1 cellular context compared by ENCODE assay signal in the genomic region with DNA sequence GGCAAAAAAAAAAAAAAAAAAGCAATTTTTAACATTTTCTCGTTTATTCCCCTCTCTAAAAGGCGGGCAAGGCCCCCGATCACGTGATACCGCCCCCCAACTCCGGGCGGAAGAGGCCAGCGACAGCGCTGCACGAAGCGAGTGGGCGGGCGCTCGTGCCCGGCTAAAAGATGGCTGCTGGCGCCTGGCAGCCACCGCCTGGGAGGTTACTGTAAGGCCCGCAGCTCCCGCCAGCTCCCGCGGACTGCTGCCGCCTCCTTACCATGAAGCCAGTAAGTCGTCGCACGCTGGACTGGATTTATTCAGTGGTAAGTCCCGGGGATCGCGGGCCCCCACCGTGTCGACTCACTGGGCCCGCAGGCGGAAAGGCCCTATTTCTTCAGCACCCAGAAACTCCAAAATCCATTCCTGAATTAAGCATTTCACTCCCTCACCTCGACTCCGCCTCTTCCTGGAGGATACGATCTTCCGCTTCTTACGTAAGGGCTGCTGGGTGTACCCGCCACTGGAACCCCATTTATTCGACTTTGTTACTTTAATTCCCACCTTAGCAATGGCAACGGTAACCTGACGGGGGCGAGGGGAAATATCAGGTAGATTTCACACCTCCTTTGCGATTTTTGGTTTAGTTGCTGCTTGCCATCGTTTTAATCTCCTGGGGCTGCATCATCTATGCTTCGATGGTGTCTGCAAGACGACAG.
TF ChIP-seq lines count a peak whose summit lies in the region.

A gene with protein sequence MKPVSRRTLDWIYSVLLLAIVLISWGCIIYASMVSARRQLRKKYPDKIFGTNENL (plus strand): TSS at position 156 of the 701 bp plus-strand sequence. CDS start 108 bp downstream, at position 264.
A gene (minus strand): TSS at position 415 of the 701 bp plus-strand sequence. CDS start 150 bp downstream, at position 265.

TF ChIP-seq in HepG2, 621 proteins besides CTCF, POLR2A, EP300 and RAD21 (continued from another document and continues in another):
- TF ChIP-seq, protein P1, sequence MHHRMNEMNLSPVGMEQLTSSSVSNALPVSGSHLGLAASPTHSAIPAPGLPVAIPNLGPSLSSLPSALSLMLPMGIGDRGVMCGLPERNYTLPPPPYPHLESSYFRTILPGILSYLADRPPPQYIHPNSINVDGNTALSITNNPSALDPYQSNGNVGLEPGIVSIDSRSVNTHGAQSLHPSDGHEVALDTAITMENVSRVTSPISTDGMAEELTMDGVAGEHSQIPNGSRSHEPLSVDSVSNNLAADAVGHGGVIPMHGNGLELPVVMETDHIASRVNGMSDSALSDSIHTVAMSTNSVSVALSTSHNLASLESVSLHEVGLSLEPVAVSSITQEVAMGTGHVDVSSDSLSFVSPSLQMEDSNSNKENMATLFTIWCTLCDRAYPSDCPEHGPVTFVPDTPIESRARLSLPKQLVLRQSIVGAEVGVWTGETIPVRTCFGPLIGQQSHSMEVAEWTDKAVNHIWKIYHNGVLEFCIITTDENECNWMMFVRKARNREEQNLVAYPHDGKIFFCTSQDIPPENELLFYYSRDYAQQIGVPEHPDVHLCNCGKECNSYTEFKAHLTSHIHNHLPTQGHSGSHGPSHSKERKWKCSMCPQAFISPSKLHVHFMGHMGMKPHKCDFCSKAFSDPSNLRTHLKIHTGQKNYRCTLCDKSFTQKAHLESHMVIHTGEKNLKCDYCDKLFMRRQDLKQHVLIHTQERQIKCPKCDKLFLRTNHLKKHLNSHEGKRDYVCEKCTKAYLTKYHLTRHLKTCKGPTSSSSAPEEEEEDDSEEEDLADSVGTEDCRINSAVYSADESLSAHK (CRISPR knock-in tag; IDR thresholded peaks at IDR 0.05; ENCODE audit: borderline replicate concordance), result no peak
- TF ChIP-seq ZNF605 (CRISPR knock-in tag; IDR thresholded peaks at IDR 0.05), result peak; percentile 90
- TF ChIP-seq TEAD3 (CRISPR knock-in tag; optimal IDR thresholded peaks at IDR 0.05; ENCODE audit: borderline replicate concordance), result peak; percentile 40
- peak; percentile 76; the same call in 1 of the 2 replicates for TF ChIP-seq ZNF563 (CRISPR knock-in tag; IDR thresholded peaks at IDR 0.05)
- peak; percentile 78 for TF ChIP-seq POLR2AphosphoS5 (IDR thresholded peaks at IDR 0.05; ENCODE audit: low read depth, low read length)
- no peak for TF ChIP-seq HHEX (CRISPR knock-in tag; IDR thresholded peaks at IDR 0.05)
- TF ChIP-seq HOXA3 (CRISPR knock-in tag; IDR thresholded peaks at IDR 0.05), result peak; percentile 92
- no peak for TF ChIP-seq ZNF7 (CRISPR knock-in tag; IDR thresholded peaks at IDR 0.05)
- no peak for TF ChIP-seq ZMYM2 (CRISPR knock-in tag; IDR thresholded peaks at IDR 0.05)
- TF ChIP-seq ZNF143 (CRISPR knock-in tag; IDR thresholded peaks at IDR 0.05), result no peak
- peak; percentile 71; the same call in 1 of the 2 replicates for TF ChIP-seq PITX1 (CRISPR knock-in tag; IDR thresholded peaks at IDR 0.05)
- peak; percentile 76; the same call in 1 of the 2 replicates for TF ChIP-seq RFXAP (CRISPR knock-in tag; IDR thresholded peaks at IDR 0.05; ENCODE audit: borderline replicate concordance)
- TF ChIP-seq MATR3 (CRISPR knock-in tag; IDR thresholded peaks at IDR 0.05), result no peak
- TF ChIP-seq ZNF713 (CRISPR knock-in tag; IDR thresholded peaks at IDR 0.05), result no peak
- no peak for TF ChIP-seq ZNF644 (CRISPR knock-in tag; IDR thresholded peaks at IDR 0.05; ENCODE audit: low read depth)
- peak; percentile 62; the same call in 1 of the 2 replicates for TF ChIP-seq ZFP1 (CRISPR knock-in tag; IDR thresholded peaks at IDR 0.05)
- TF ChIP-seq, protein P2, sequence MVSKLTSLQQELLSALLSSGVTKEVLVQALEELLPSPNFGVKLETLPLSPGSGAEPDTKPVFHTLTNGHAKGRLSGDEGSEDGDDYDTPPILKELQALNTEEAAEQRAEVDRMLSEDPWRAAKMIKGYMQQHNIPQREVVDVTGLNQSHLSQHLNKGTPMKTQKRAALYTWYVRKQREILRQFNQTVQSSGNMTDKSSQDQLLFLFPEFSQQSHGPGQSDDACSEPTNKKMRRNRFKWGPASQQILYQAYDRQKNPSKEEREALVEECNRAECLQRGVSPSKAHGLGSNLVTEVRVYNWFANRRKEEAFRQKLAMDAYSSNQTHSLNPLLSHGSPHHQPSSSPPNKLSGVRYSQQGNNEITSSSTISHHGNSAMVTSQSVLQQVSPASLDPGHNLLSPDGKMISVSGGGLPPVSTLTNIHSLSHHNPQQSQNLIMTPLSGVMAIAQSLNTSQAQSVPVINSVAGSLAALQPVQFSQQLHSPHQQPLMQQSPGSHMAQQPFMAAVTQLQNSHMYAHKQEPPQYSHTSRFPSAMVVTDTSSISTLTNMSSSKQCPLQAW (CRISPR knock-in tag; IDR thresholded peaks at IDR 0.05), result peak; percentile 33; the same call in 1 of the 2 replicates
- peak; percentile 31; the same call in 1 of the 2 replicates for TF ChIP-seq SP5 (CRISPR knock-in tag; IDR thresholded peaks at IDR 0.05; ENCODE audit: borderline replicate concordance, low read depth)
- TF ChIP-seq ZNF235 (CRISPR knock-in tag; IDR thresholded peaks at IDR 0.05; ENCODE audit: borderline replicate concordance), result no peak
- TF ChIP-seq, protein P3, sequence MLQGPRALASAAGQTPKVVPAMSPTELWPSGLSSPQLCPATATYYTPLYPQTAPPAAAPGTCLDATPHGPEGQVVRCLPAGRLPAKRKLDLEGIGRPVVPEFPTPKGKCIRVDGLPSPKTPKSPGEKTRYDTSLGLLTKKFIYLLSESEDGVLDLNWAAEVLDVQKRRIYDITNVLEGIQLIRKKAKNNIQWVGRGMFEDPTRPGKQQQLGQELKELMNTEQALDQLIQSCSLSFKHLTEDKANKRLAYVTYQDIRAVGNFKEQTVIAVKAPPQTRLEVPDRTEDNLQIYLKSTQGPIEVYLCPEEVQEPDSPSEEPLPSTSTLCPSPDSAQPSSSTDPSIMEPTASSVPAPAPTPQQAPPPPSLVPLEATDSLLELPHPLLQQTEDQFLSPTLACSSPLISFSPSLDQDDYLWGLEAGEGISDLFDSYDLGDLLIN (CRISPR knock-in tag; IDR thresholded peaks at IDR 0.05; ENCODE audit: borderline replicate concordance), result no peak
- TF ChIP-seq ZNF234 (CRISPR knock-in tag; conservative IDR thresholded peaks at IDR 0.05), result no peak
- TF ChIP-seq ZNF207 (IDR thresholded peaks at IDR 0.05; ENCODE audit: borderline replicate concordance), result no peak
- TF ChIP-seq ZNF138 (CRISPR knock-in tag; IDR thresholded peaks at IDR 0.05; ENCODE audit: low read depth), result no peak
- TF ChIP-seq, protein P4, sequence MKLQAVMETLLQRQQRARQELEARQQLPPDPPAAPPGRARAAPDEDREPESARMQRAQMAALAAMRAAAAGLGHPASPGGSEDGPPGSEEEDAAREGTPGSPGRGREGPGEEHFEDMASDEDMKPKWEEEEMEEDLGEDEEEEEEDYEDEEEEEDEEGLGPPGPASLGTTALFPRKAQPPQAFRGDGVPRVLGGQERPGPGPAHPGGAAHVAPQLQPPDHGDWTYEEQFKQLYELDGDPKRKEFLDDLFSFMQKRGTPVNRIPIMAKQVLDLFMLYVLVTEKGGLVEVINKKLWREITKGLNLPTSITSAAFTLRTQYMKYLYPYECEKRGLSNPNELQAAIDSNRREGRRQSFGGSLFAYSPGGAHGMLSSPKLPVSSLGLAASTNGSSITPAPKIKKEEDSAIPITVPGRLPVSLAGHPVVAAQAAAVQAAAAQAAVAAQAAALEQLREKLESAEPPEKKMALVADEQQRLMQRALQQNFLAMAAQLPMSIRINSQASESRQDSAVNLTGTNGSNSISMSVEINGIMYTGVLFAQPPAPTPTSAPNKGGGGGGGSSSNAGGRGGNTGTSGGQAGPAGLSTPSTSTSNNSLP (IDR thresholded peaks at IDR 0.05; ENCODE audit: low read depth, low read length), result peak; percentile 47; the same call in 1 of the 2 replicates
- TF ChIP-seq PRPF4 (IDR thresholded peaks at IDR 0.05; ENCODE audit: low read depth, low read length, poor library complexity, severe bottlenecking), result no peak
- TF ChIP-seq SAP130 (CRISPR knock-in tag; IDR thresholded peaks at IDR 0.05; ENCODE audit: low read depth), result peak; percentile 81
- TF ChIP-seq, protein P5, sequence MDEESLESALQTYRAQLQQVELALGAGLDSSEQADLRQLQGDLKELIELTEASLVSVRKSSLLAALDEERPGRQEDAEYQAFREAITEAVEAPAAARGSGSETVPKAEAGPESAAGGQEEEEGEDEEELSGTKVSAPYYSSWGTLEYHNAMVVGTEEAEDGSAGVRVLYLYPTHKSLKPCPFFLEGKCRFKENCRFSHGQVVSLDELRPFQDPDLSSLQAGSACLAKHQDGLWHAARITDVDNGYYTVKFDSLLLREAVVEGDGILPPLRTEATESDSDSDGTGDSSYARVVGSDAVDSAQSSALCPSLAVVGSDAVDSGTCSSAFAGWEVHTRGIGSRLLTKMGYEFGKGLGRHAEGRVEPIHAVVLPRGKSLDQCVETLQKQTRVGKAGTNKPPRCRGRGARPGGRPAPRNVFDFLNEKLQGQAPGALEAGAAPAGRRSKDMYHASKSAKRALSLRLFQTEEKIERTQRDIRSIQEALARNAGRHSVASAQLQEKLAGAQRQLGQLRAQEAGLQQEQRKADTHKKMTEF (CRISPR knock-in tag; IDR thresholded peaks at IDR 0.05), result peak; percentile 95
- no peak for TF ChIP-seq NPAS2 (CRISPR knock-in tag; IDR thresholded peaks at IDR 0.05; ENCODE audit: borderline replicate concordance)
- no peak for TF ChIP-seq ZSCAN12 (CRISPR knock-in tag; IDR thresholded peaks at IDR 0.05)
- TF ChIP-seq HDAC1 (CRISPR knock-in tag; IDR thresholded peaks at IDR 0.05), result peak; percentile 85
- TF ChIP-seq ZBTB3 (CRISPR knock-in tag; IDR thresholded peaks at IDR 0.05; ENCODE audit: borderline replicate concordance, low read depth), result peak; percentile 56; the same call in 1 of the 2 replicates
- TF ChIP-seq, protein P6, sequence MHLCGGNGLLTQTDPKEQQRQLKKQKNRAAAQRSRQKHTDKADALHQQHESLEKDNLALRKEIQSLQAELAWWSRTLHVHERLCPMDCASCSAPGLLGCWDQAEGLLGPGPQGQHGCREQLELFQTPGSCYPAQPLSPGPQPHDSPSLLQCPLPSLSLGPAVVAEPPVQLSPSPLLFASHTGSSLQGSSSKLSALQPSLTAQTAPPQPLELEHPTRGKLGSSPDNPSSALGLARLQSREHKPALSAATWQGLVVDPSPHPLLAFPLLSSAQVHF (CRISPR knock-in tag; IDR thresholded peaks at IDR 0.05), result no peak
- peak; percentile 88; the same call in 1 of the 2 replicates for TF ChIP-seq NFKB2 (CRISPR knock-in tag; IDR thresholded peaks at IDR 0.05; ENCODE audit: borderline replicate concordance)
- TF ChIP-seq, protein P7, sequence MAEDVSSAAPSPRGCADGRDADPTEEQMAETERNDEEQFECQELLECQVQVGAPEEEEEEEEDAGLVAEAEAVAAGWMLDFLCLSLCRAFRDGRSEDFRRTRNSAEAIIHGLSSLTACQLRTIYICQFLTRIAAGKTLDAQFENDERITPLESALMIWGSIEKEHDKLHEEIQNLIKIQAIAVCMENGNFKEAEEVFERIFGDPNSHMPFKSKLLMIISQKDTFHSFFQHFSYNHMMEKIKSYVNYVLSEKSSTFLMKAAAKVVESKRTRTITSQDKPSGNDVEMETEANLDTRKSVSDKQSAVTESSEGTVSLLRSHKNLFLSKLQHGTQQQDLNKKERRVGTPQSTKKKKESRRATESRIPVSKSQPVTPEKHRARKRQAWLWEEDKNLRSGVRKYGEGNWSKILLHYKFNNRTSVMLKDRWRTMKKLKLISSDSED (CRISPR knock-in tag; IDR thresholded peaks at IDR 0.05), result no peak
- TF ChIP-seq NR3C1 (CRISPR knock-in tag; IDR thresholded peaks at IDR 0.05), result no peak
- TF ChIP-seq ZSCAN20 (CRISPR knock-in tag; IDR thresholded peaks at IDR 0.05; ENCODE audit: borderline replicate concordance), result 0 out of 2 replicates have a peak, but pooled peaks have one; percentile 54
- TF ChIP-seq, protein P8, sequence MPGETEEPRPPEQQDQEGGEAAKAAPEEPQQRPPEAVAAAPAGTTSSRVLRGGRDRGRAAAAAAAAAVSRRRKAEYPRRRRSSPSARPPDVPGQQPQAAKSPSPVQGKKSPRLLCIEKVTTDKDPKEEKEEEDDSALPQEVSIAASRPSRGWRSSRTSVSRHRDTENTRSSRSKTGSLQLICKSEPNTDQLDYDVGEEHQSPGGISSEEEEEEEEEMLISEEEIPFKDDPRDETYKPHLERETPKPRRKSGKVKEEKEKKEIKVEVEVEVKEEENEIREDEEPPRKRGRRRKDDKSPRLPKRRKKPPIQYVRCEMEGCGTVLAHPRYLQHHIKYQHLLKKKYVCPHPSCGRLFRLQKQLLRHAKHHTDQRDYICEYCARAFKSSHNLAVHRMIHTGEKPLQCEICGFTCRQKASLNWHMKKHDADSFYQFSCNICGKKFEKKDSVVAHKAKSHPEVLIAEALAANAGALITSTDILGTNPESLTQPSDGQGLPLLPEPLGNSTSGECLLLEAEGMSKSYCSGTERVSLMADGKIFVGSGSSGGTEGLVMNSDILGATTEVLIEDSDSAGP (CRISPR knock-in tag; IDR thresholded peaks at IDR 0.05; ENCODE audit: borderline replicate concordance), result peak; percentile 84; the same call in 1 of the 2 replicates
- TF ChIP-seq, protein P9, sequence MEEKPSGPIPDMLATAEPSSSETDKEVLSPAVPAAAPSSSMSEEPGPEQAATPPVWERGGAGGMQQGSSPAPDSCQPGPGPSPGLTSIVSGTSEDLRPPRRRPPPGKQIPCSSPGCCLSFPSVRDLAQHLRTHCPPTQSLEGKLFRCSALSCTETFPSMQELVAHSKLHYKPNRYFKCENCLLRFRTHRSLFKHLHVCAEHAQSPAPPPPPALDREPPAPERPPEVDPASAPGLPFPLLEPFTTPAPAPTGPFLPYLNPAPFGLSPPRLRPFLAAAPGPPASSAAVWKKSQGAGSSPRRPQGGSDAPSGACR (CRISPR knock-in tag; IDR thresholded peaks at IDR 0.05), result no peak; the same call in 1 of the 2 replicates
- no peak for TF ChIP-seq ZNF317 (CRISPR knock-in tag; IDR thresholded peaks at IDR 0.05)
- no peak for TF ChIP-seq NFE2 (CRISPR knock-in tag; IDR thresholded peaks at IDR 0.05)
- no peak for TF ChIP-seq ZNF354B (CRISPR knock-in tag; IDR thresholded peaks at IDR 0.05)
- no peak for TF ChIP-seq TRIM24 (CRISPR knock-in tag; IDR thresholded peaks at IDR 0.05)
- TF ChIP-seq ZFP62 (CRISPR knock-in tag; IDR thresholded peaks at IDR 0.05), result no peak
- TF ChIP-seq ZNF329 (CRISPR knock-in tag; IDR thresholded peaks at IDR 0.05; ENCODE audit: low read depth), result no peak
- TF ChIP-seq NFIC (IDR thresholded peaks at IDR 0.05; ENCODE audit: low read length), result peak; percentile 65
- TF ChIP-seq, protein P10, sequence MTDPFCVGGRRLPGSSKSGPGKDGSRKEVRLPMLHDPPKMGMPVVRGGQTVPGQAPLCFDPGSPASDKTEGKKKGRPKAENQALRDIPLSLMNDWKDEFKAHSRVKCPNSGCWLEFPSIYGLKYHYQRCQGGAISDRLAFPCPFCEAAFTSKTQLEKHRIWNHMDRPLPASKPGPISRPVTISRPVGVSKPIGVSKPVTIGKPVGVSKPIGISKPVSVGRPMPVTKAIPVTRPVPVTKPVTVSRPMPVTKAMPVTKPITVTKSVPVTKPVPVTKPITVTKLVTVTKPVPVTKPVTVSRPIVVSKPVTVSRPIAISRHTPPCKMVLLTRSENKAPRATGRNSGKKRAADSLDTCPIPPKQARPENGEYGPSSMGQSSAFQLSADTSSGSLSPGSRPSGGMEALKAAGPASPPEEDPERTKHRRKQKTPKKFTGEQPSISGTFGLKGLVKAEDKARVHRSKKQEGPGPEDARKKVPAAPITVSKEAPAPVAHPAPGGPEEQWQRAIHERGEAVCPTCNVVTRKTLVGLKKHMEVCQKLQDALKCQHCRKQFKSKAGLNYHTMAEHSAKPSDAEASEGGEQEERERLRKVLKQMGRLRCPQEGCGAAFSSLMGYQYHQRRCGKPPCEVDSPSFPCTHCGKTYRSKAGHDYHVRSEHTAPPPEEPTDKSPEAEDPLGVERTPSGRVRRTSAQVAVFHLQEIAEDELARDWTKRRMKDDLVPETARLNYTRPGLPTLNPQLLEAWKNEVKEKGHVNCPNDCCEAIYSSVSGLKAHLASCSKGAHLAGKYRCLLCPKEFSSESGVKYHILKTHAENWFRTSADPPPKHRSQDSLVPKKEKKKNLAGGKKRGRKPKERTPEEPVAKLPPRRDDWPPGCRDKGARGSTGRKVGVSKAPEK (CRISPR knock-in tag; IDR thresholded peaks at IDR 0.05; ENCODE audit: borderline replicate concordance), result no peak
- TF ChIP-seq GLI4 (CRISPR knock-in tag; IDR thresholded peaks at IDR 0.05; ENCODE audit: borderline replicate concordance), result no peak
